In genomic region chr7:31066516-31067130, GRCh38 we compare ENCODE assay signal across 11 cellular contexts. TPM values are rescaled to one million over a fixed set of nuclear protein-coding genes. Genes with fewer than 3 reads are reported as not detected.
"Had no signal": no experiment of that assay in that cellular context is flagged by ENCODE, and none has a peak within 500 bp of the region (broad histone marks: within the 10 kb centered on the region; RNA-seq: fewer than 3 reads in every experiment).

No MANE protein-coding gene starts in this region.

- FAIRE-seq: astrocyte, islet of Langerhans had no signal

- DNase-seq: activated CD4-positive, alpha-beta T cell treated with anti-CD3 and anti-CD28 coated beads, Interleukin-2, amount 10 ng/mL, durations not matched to agents 24 days and 14 days; activated CD4-positive, CD25-positive, alpha-beta regulatory T cell; activated naive CD4-positive, alpha-beta T cell treated with anti-CD3 and anti-CD28 coated beads, Interleukin-2, amount 50 U/mL, for 16 hours; midbrain; stimulated activated CD4-positive, alpha-beta T cell treated with anti-CD3 and anti-CD28 coated beads, Interleukin-12 subunit alpha, Interleukin-12 subunit beta, amount 100 ng/mL, for 4 hours had no signal

- ATAC-seq: stimulated activated memory B cell treated with anti-CD40 and anti-IgM and Interleukin-4, amounts not matched to agents 10 μg/mL and 1 μg/mL and 100 μg/mL, for 72 hours had no signal

RNA-seq across cellular contexts. Expression of gene ADCYAP1R1, which starts 14.5 kb away (rescaled TPM):
- total RNA-seq: activated CD4-positive, alpha-beta T cell treated with anti-CD3 and anti-CD28 coated beads, Interleukin-2, amount 10 ng/mL, durations not matched to agents 24 days and 14 days; activated CD8-positive, alpha-beta memory T cell treated with anti-CD3 and anti-CD28 coated beads for 36 hours; myocyte; osteocyte had no signal
